1 cellular context compared by ENCODE assay signal in genomic region chr2:130985831-130986649, GRCh38.
A peak's percentile ranks its signal among the peaks of the same experiment; 100 is the strongest.
TF ChIP-seq lines count a peak whose summit lies in the region.

No MANE protein-coding gene starts in this region.

TF ChIP-seq in HEK293, 187 proteins besides CTCF, POLR2A, EP300 and RAD21 (continued from another document):
- TF ChIP-seq ZNF18 (tag by site-specific recombination; IDR thresholded peaks at IDR 0.05) = 0 out of 2 replicates have a peak, but pooled peaks have one; percentile 22
